Comparison of ENCODE assay signal across 16 cellular contexts in genomic region chr22:35072939-35073338, GRCh38. TPM values are rescaled to one million over a fixed set of nuclear protein-coding genes. Genes with fewer than 3 reads are reported as not detected.
DNase-seq lines count a peak whose midpoint lies in the region; ATAC-seq and TF ChIP-seq lines count a peak whose summit lies in the region.
"Had no signal": no experiment of that assay in that cellular context is flagged by ENCODE, and none has a peak within 500 bp of the region (broad histone marks: within the 10 kb centered on the region; RNA-seq: fewer than 3 reads in every experiment).

No MANE protein-coding gene starts in this region.

- H3K27me3 ChIP-seq in A673 (replicated peaks; ENCODE audit: insufficient read depth, low read depth, low read length, poor library complexity) (peaks cover 7% of the 10 kb centered on the region), hepatocyte (no peaks in the 10 kb centered on the region), heart left ventricle (no peaks in the 10 kb centered on the region)

- no peak for TF ChIP-seq POLR2A in heart left ventricle (IDR thresholded peaks at IDR 0.05)

- H3K4me1 Mint-ChIP-seq in T-cell, result no peaks in the 10 kb centered on the region

- peaks cover 63% of the 10 kb centered on the region for H3K79me2 ChIP-seq in hepatocyte

- WGBS in hepatocyte (ENCODE audit: low lambda C conversion rate, missing lambda C conversion rate), result 65% methylated on average over 4 of the region's 4 CpGs
- 68 to 77% (median 70%) methylated on average over 4 of the region's 4 CpGs for WGBS in heart left ventricle, 4 donors

- no peak overlapping the region for H3K4me3 Mint-ChIP-seq in T-cell

- no peaks in the 10 kb centered on the region for H3K9me3 ChIP-seq in A673 (ENCODE audit: low read depth, low read length, poor library complexity, severe bottlenecking)
- no peaks in the 10 kb centered on the region for H3K9me3 ChIP-seq in hepatocyte (ENCODE audit: low read depth)
- no peaks in the 10 kb centered on the region for H3K9me3 ChIP-seq in heart left ventricle
- H3K9me3 ChIP-seq: Caco-2 had no signal

- H3K4me1 ChIP-seq in A673 (ENCODE audit: insufficient read depth, low read length, poor library complexity, severe bottlenecking) (no peaks in the 10 kb centered on the region), hepatocyte (ENCODE audit: insufficient read depth) (peaks cover 4% of the 10 kb centered on the region), heart left ventricle (no peaks in the 10 kb centered on the region)
- H3K4me1 ChIP-seq: Caco-2 had no signal

- H3K4me3 ChIP-seq in A673 (ENCODE audit: low read depth, low read length, poor library complexity, severe bottlenecking), result no peak overlapping the region
- no peak overlapping the region for H3K4me3 ChIP-seq in hepatocyte
- H3K4me3 ChIP-seq in heart left ventricle, result no peak overlapping the region
- H3K4me3 ChIP-seq: coronary artery had no signal

- H3K4me2 ChIP-seq in hepatocyte, result no peak overlapping the region

- no peaks in the 10 kb centered on the region for H3K36me3 ChIP-seq in A673 (ENCODE audit: insufficient read depth, low read length, poor library complexity, severe bottlenecking)
- no peaks in the 10 kb centered on the region for H3K36me3 ChIP-seq in hepatocyte (replicated peaks; ENCODE audit: insufficient read depth, low read depth)
- H3K36me3 ChIP-seq in heart left ventricle, result no peaks in the 10 kb centered on the region

- no peaks in the 10 kb centered on the region for H3K36me3 Mint-ChIP-seq in T-cell

- TF ChIP-seq CTCF in A673 (conservative IDR thresholded peaks at IDR 0.05; ENCODE audit: low read depth, low read length), result no peak
- TF ChIP-seq CTCF in hepatocyte (IDR thresholded peaks at IDR 0.05; ENCODE audit: poor library complexity), result no peak
- TF ChIP-seq CTCF in heart left ventricle (IDR thresholded peaks at IDR 0.05), result no peak

- POLR2A ChIA-PET in A673 (lab: Charles Lee; ENCODE audit: low non-redundant PET), result no interaction called here
- POLR2A ChIA-PET in T-cell (lab: Charles Lee), result no interaction called here

- DNase-seq in A673 (ENCODE audit: low spot score) (peak; percentile 40), H4 (ENCODE audit: low spot score) (peak; percentile 51), RPMI7951 (ENCODE audit: low read depth) (peak; percentile 60), hepatocyte (ENCODE audit: low spot score) (peak; percentile 47), heart left ventricle (no peak), hepatic stellate cell (ENCODE audit: low spot score) (no peak), globus pallidus (ENCODE audit: low spot score) (no peak), T-cell (no peak)
- DNase-seq: activated CD4-positive, alpha-beta T cell treated with anti-CD3 and anti-CD28 coated beads for 1 hour; activated gamma-delta T cell treated with Interleukin-2 at 50 U/mL for 16 hours; aorta; Caco-2; glutamatergic neuron had no signal

- H3K27ac Mint-ChIP-seq in T-cell, result no peak overlapping the region

- H3K9me2 ChIP-seq in hepatocyte (replicated peaks; ENCODE audit: insufficient read depth), result no peaks in the 10 kb centered on the region

- H4K20me1 ChIP-seq in hepatocyte (ENCODE audit: insufficient read depth, poor library complexity, severe bottlenecking), result peaks cover 18% of the 10 kb centered on the region

- no peak overlapping the region for H3K27ac ChIP-seq in A673 (ENCODE audit: low read depth, low read length, poor library complexity, severe bottlenecking)
- no peak overlapping the region for H3K27ac ChIP-seq in hepatocyte
- no peak overlapping the region for H3K27ac ChIP-seq in heart left ventricle
- H3K27ac ChIP-seq: coronary artery had no signal

- BruUV-seq in A673 (replicated peaks; lab: Mats Ljungman, UMichigan), result no TSS peak

- peaks cover 11 to 12% of the 10 kb centered on the region in 2 donors for H3K27me3 Mint-ChIP-seq in T-cell

- no peak for ATAC-seq in heart left ventricle
- no peak for ATAC-seq in T-cell (replicated peaks in 1 of 4)

- intact Hi-C loops in A673 (cut with micrococcal nuclease; ENCODE audit: unreplicated experiment), result no loop called here
- intact Hi-C loops in heart left ventricle (cut with DNase I), result no loop called here

- CTCF ChIA-PET in A673 (lab: Charles Lee), result no interaction called here
- CTCF ChIA-PET in T-cell (lab: Charles Lee), result no interaction called here

- no peaks in the 10 kb centered on the region for H3K9me3 Mint-ChIP-seq in T-cell

- H2AFZ ChIP-seq in hepatocyte, result no peak overlapping the region

RNA-seq across cellular contexts. Expression of gene ISX, which starts 7.0 kb away (rescaled TPM):
- not detected in 2 replicates for total RNA-seq in A673 (2021)
- total RNA-seq in H4 (2014; rRNA removed; shearing (Covaris generic)), result not detected in 2 replicates
- total RNA-seq in RPMI7951 (2014; rRNA removed; shearing (Covaris generic)), result not detected in 2 replicates
- 23.2 and 29.8 TPM in 2 replicates for total RNA-seq in hepatocyte
- polyA plus RNA-seq in hepatocyte, result 17.7 and 20.6 TPM in 2 replicates
- total RNA-seq in heart left ventricle, result not detected
- not detected for polyA plus RNA-seq in heart left ventricle
- not detected for total RNA-seq in T-cell
- total RNA-seq: aorta, endothelial cell of umbilical vein, urinary bladder had no signal
- polyA plus RNA-seq: endothelial cell of umbilical vein, urinary bladder had no signal

Comparison
In these comparisons a context has a peak if more than half of its experiments do, and no peak if none do; other contexts are left out.
1. DNase-seq: peak in A673 (single experiment), H4 (single experiment), RPMI7951 (single experiment) and hepatocyte (single experiment); none in heart left ventricle (0 of 5), hepatic stellate cell (single experiment), globus pallidus (single experiment) and T-cell (0 of 34).
2. RNA of gene ISX, which starts 7.0 kb away (total RNA-seq): 23.2 to 29.8 TPM in hepatocyte; not detected in A673, not detected in H4, not detected in RPMI7951, not detected in heart left ventricle and not detected in T-cell; every median in the first group is over 10 times any median in the second.